31 cellular contexts compared by ENCODE assay signal in the genomic region with DNA sequence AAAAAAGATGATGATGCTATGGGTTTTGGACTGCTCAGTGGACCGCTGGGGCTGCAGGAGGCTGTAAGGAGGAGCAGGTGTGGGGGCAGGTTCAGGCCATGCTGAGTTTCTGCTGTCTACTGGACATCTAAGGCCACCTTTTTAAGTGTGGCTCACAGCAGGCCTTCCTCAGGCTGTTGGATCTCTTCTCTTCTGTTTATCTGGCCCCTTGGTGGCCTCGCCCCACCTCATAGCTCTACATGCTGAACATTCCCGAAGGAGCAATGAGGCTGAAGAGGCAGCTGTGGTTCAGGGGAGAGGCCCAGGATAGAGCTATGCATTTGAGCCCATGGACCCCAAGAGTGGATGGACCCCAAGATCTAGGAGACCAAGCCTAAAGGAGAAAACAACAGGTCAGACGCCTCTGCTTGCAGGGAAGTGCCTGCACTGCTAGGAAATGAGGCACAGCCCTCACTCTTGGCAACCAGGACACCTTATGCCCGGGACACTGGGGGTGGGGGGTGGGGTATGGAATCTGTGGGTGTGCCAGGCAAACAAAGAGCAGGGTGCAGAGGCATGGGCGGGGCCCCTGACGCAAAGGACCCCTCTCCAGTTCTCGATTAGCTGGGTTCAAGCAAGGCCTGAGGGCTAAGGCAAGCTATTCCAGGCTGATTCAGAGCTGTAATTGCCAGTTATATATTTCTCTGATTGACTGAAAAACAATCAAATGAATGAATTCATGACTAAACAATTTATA.
DNase-seq lines count a peak whose midpoint lies in the region; ATAC-seq and TF ChIP-seq lines count a peak whose summit lies in the region.
"Had no signal": no experiment of that assay in that cellular context is flagged by ENCODE, and none has a peak within 500 bp of the region (broad histone marks: within the 10 kb centered on the region; RNA-seq: fewer than 3 reads in every experiment).

No MANE protein-coding gene starts in this region.

- no peak overlapping the region for H3K4me3 ChIP-seq in adipocyte (ENCODE audit: low read length)
- H3K4me3 ChIP-seq in gastrocnemius medialis: no peak overlapping the region
- H3K4me3 ChIP-seq: BLaER1, gastroesophageal sphincter, neural progenitor cell, stomach had no signal

- no peak overlapping the region for H3K4me3 Mint-ChIP-seq in stimulated activated effector memory CD8-positive, alpha-beta T cell treated with anti-CD3 and anti-CD28 coated beads, Interleukin-12 subunit alpha, Interleukin-12 subunit beta, amount 100 ng/mL, for 72 hours
- H3K4me3 Mint-ChIP-seq: activated CD4-positive, alpha-beta memory T cell treated with anti-CD3 and anti-CD28 coated beads, Interleukin-2, amount 10 ng/mL, durations not matched to agents 7 days and 5 days; activated naive CD8-positive, alpha-beta T cell; activated T-helper 17 cell treated with anti-CD3 and anti-CD28 coated beads, Interleukin-2, amount 50 U/mL, for 72 hours; memory B cell; neural progenitor cell had no signal

- no peak overlapping the region for H3K27ac ChIP-seq in gastrocnemius medialis
- H3K27ac ChIP-seq: BLaER1, gastroesophageal sphincter, HL-60, KMS-11, neural progenitor cell, stomach had no signal

- peaks cover 2% of the 10 kb centered on the region for H3K9me3 ChIP-seq in adipocyte (ENCODE audit: control insufficient read depth, low read length)
- H3K9me3 ChIP-seq in gastrocnemius medialis: no peaks in the 10 kb centered on the region
- H3K9me3 ChIP-seq: BLaER1, gastroesophageal sphincter, SK-N-SH, stomach had no signal

- no peaks in the 10 kb centered on the region for H3K36me3 Mint-ChIP-seq in stimulated activated effector memory CD8-positive, alpha-beta T cell treated with anti-CD3 and anti-CD28 coated beads, Interleukin-12 subunit alpha, Interleukin-12 subunit beta, amount 100 ng/mL, for 72 hours
- H3K36me3 Mint-ChIP-seq: activated naive CD8-positive, alpha-beta T cell; memory B cell; neural progenitor cell had no signal

- DNase-seq in HPDE6-E6E7 (ENCODE audit: extremely low spot score): peak; percentile 38
- peak; percentile 29 for DNase-seq in adipocyte (ENCODE audit: low read depth)
- peak; percentile 30 to 36 for DNase-seq in left colon
- DNase-seq in stimulated activated effector memory CD8-positive, alpha-beta T cell treated with anti-CD3 and anti-CD28 coated beads, Interleukin-12 subunit alpha, Interleukin-12 subunit beta, amount 100 ng/mL, for 72 hours (ENCODE audit: low spot score in 2 of 2): no peak
- DNase-seq in stimulated activated naive CD4-positive, alpha-beta T cell (lab: John Stamatoyannopoulos, UW): no peak
- no peak for DNase-seq in activated CD4-positive, alpha-beta T cell treated with anti-CD3 and anti-CD28 coated beads, Interleukin-2, amount 50 U/mL, for 1 hour
- no peak for DNase-seq in gastrocnemius medialis
- DNase-seq: activated CD4-positive, alpha-beta memory T cell treated with anti-CD3 and anti-CD28 coated beads, Interleukin-2, amount 10 ng/mL, durations not matched to agents 7 days and 5 days; activated CD8-positive, alpha-beta memory T cell treated with anti-CD3 and anti-CD28 coated beads, Interleukin-2, amount 50 U/mL, for 4 hours; central memory CD4-positive, alpha-beta T cell; cortex of kidney; DMS153; hippocampal formation; left cardiac atrium; NCI-H1417 treated with DMSO at 0.1 percent for 48 hours; NCI-H2029 treated with DMSO at 0.1 percent for 48 hours; NK-92 treated with Interleukin-12 subunit alpha and Interleukin-12 subunit beta, amount 100 ng/mL, for 24 hours; right cardiac atrium; SK-N-SH; stimulated activated CD8-positive, alpha-beta memory T cell treated with anti-CD3 and anti-CD28 coated beads, Interleukin-4, amount 100 ng/mL, for 48 hours; stomach had no signal

- no peak for TF ChIP-seq POLR2A in gastrocnemius medialis (IDR thresholded peaks at IDR 0.05)

- intact Hi-C loops in left colon (cut with DNase I, micrococcal nuclease) (no loop called here), gastrocnemius medialis (cut with DNase I; ENCODE audit: low total_unique reads) (no loop called here)

- in situ Hi-C loops in gastrocnemius medialis (cut with MboI; ENCODE audit: low sequenced_read_pairs in 4 of 4): no loop called here

- H3K27ac Mint-ChIP-seq in stimulated activated effector memory CD8-positive, alpha-beta T cell treated with anti-CD3 and anti-CD28 coated beads, Interleukin-12 subunit alpha, Interleukin-12 subunit beta, amount 100 ng/mL, for 72 hours: peak overlapping the region; percentile 48
- H3K27ac Mint-ChIP-seq: activated CD4-positive, alpha-beta memory T cell treated with anti-CD3 and anti-CD28 coated beads, Interleukin-2, amount 10 ng/mL, durations not matched to agents 7 days and 5 days; activated naive CD8-positive, alpha-beta T cell; activated T-helper 17 cell treated with anti-CD3 and anti-CD28 coated beads, Interleukin-2, amount 50 U/mL, for 72 hours; memory B cell; neural progenitor cell had no signal

- H3K9ac ChIP-seq in adipocyte (ENCODE audit: low read length): no peak overlapping the region
- H3K9ac ChIP-seq: BLaER1, KMS-11, neural progenitor cell, SK-N-SH had no signal

- H3K4me1 Mint-ChIP-seq in stimulated activated effector memory CD8-positive, alpha-beta T cell treated with anti-CD3 and anti-CD28 coated beads, Interleukin-12 subunit alpha, Interleukin-12 subunit beta, amount 100 ng/mL, for 72 hours: no peaks in the 10 kb centered on the region
- H3K4me1 Mint-ChIP-seq: activated CD4-positive, alpha-beta memory T cell treated with anti-CD3 and anti-CD28 coated beads, Interleukin-2, amount 10 ng/mL, durations not matched to agents 7 days and 5 days; activated T-helper 17 cell treated with anti-CD3 and anti-CD28 coated beads, Interleukin-2, amount 50 U/mL, for 72 hours; memory B cell had no signal

- no peak for TF ChIP-seq CTCF in gastrocnemius medialis (IDR thresholded peaks at IDR 0.05 in 4 of 5, conservative IDR thresholded peaks at IDR 0.05 in 1 of 5)

- no peaks in the 10 kb centered on the region for H3K9me3 Mint-ChIP-seq in stimulated activated effector memory CD8-positive, alpha-beta T cell treated with anti-CD3 and anti-CD28 coated beads, Interleukin-12 subunit alpha, Interleukin-12 subunit beta, amount 100 ng/mL, for 72 hours
- H3K9me3 Mint-ChIP-seq: activated CD4-positive, alpha-beta memory T cell treated with anti-CD3 and anti-CD28 coated beads, Interleukin-2, amount 10 ng/mL, durations not matched to agents 7 days and 5 days; activated T-helper 17 cell treated with anti-CD3 and anti-CD28 coated beads, Interleukin-2, amount 50 U/mL, for 72 hours; memory B cell; neural progenitor cell had no signal

- ATAC-seq in left colon (peak; percentile 81), gastrocnemius medialis (no peak)
- ATAC-seq in stimulated activated effector memory CD8-positive, alpha-beta T cell treated with anti-CD3 and anti-CD28 coated beads, Interleukin-12 subunit alpha, Interleukin-12 subunit beta, amount 100 ng/mL, for 72 hours: no peak
- ATAC-seq: activated CD4-positive, CD25-positive, alpha-beta regulatory T cell treated with anti-CD3 and anti-CD28 coated beads, Interleukin-2, amount 50 U/mL, for 24 hours; activated T-helper 17 cell treated with anti-CD3 and anti-CD28 coated beads, Interleukin-2, amount 50 U/mL, for 72 hours; gastroesophageal sphincter; left cardiac atrium; right cardiac atrium; Right ventricle myocardium inferior had no signal

- H3K27me3 ChIP-seq in adipocyte (replicated peaks; ENCODE audit: control insufficient read depth, insufficient read depth, low read length) (peaks cover 29% of the 10 kb centered on the region), gastrocnemius medialis (no peaks in the 10 kb centered on the region)
- H3K27me3 ChIP-seq: BLaER1, gastroesophageal sphincter, neural progenitor cell had no signal

- peaks cover 11% of the 10 kb centered on the region for H3K4me1 ChIP-seq in adipocyte (ENCODE audit: control insufficient read depth, insufficient read depth, low read length)
- no peaks in the 10 kb centered on the region for H3K4me1 ChIP-seq in gastrocnemius medialis
- H3K4me1 ChIP-seq: gastroesophageal sphincter, neural progenitor cell, stomach had no signal

- H3K36me3 ChIP-seq in adipocyte (ENCODE audit: control insufficient read depth, insufficient read depth, low read length, severe bottlenecking) (no peaks in the 10 kb centered on the region), gastrocnemius medialis (no peaks in the 10 kb centered on the region)
- H3K36me3 ChIP-seq: BLaER1, gastroesophageal sphincter, neural progenitor cell, stomach had no signal

Comparison
In these comparisons a context has a peak if more than half of its experiments do, and no peak if none do; other contexts are left out.
1. DNase-seq: peak in HPDE6-E6E7 (single experiment), adipocyte (single experiment) and left colon (2 of 2); none in stimulated activated effector memory CD8-positive, alpha-beta T cell treated with anti-CD3 and anti-CD28 coated beads, Interleukin-12 subunit alpha, Interleukin-12 subunit beta, amount 100 ng/mL, for 72 hours (0 of 2), stimulated activated naive CD4-positive, alpha-beta T cell (0 of 6), activated CD4-positive, alpha-beta T cell treated with anti-CD3 and anti-CD28 coated beads, Interleukin-2, amount 50 U/mL, for 1 hour (single experiment) and gastrocnemius medialis (0 of 2).